Comparison of ENCODE assay signal across 13 cellular contexts in genomic region chr10:70191906-70192305, GRCh38. TPM values are rescaled to one million over a fixed set of nuclear protein-coding genes. Genes with fewer than 3 reads are reported as not detected.
DNase-seq lines count a peak whose midpoint lies in the region; ATAC-seq and TF ChIP-seq lines count a peak whose summit lies in the region.
"Had no signal": no experiment of that assay in that cellular context is flagged by ENCODE, and none has a peak within 500 bp of the region (broad histone marks: within the 10 kb centered on the region; RNA-seq: fewer than 3 reads in every experiment).

No MANE protein-coding gene starts in this region.

- POLR2A ChIA-PET in RWPE1 (lab: Yijun Ruan, JAX; ENCODE audit: low non-redundant PET) (no interaction called here), T-cell (lab: Charles Lee) (no interaction called here)

- DNase-seq in GM03348 (ENCODE audit: low spot score): peak; percentile 73
- DNase-seq in RWPE1 (ENCODE audit: low spot score): peak; percentile 55
- DNase-seq in fibroblast of the conjunctiva (ENCODE audit: low read depth): peak; percentile 89
- DNase-seq in stimulated activated effector memory CD8-positive, alpha-beta T cell treated with anti-CD3 and anti-CD28 coated beads, Interleukin-12 subunit alpha, Interleukin-12 subunit beta, amount 100 ng/mL, for 72 hours (ENCODE audit: low spot score in 2 of 2): no peak
- no peak for DNase-seq in T-cell
- DNase-seq in NCI-H1417 (lab: John Stamatoyannopoulos, UW): no peak
- DNase-seq: activated B cell treated with CpG ODN at 0.5 μM for 24 hours; heart right ventricle; NCI-H82; stimulated activated CD8-positive, alpha-beta memory T cell treated with anti-CD3 and anti-CD28 coated beads, Interleukin-4, amount 100 ng/mL, for 48 hours had no signal

- no peak overlapping the region for H3K27ac Mint-ChIP-seq in stimulated activated effector memory CD8-positive, alpha-beta T cell treated with anti-CD3 and anti-CD28 coated beads, Interleukin-12 subunit alpha, Interleukin-12 subunit beta, amount 100 ng/mL, for 72 hours
- no peak overlapping the region for H3K27ac Mint-ChIP-seq in T-cell
- H3K27ac Mint-ChIP-seq: activated B cell treated with CpG ODN at 0.5 μM for 24 hours; activated naive CD8-positive, alpha-beta T cell had no signal

- CTCF ChIA-PET in RWPE1 (lab: Yijun Ruan, JAX) (interaction anchor here (1.0 to 1.5 kb wide), 2 partner anchors 76 to 173 kb away, joined by 3 to 7 read pairs; no protein-coding TSS in a partner anchor), T-cell (lab: Charles Lee) (no interaction called here)

- no peaks in the 10 kb centered on the region for H3K27me3 Mint-ChIP-seq in T-cell
- H3K27me3 Mint-ChIP-seq: activated B cell treated with CpG ODN at 0.5 μM for 24 hours; activated naive CD8-positive, alpha-beta T cell had no signal

- no peak overlapping the region for H3K27ac ChIP-seq in RWPE1
- H3K27ac ChIP-seq: neutrophil had no signal

- H3K9me3 Mint-ChIP-seq in stimulated activated effector memory CD8-positive, alpha-beta T cell treated with anti-CD3 and anti-CD28 coated beads, Interleukin-12 subunit alpha, Interleukin-12 subunit beta, amount 100 ng/mL, for 72 hours: no peaks in the 10 kb centered on the region
- no peaks in the 10 kb centered on the region for H3K9me3 Mint-ChIP-seq in T-cell
- H3K9me3 Mint-ChIP-seq: activated B cell treated with CpG ODN at 0.5 μM for 24 hours had no signal

- TF ChIP-seq CTCF in RWPE1 (conservative IDR thresholded peaks at IDR 0.05; ENCODE audit: low read depth): no peak

- peaks cover 2% of the 10 kb centered on the region for H3K4me1 Mint-ChIP-seq in stimulated activated effector memory CD8-positive, alpha-beta T cell treated with anti-CD3 and anti-CD28 coated beads, Interleukin-12 subunit alpha, Interleukin-12 subunit beta, amount 100 ng/mL, for 72 hours
- H3K4me1 Mint-ChIP-seq in T-cell: peaks cover 1 to 4% (median 2%) of the 10 kb centered on the region in 3 donors
- H3K4me1 Mint-ChIP-seq: activated B cell treated with CpG ODN at 0.5 μM for 24 hours had no signal

- no peak overlapping the region for H3K4me3 Mint-ChIP-seq in stimulated activated effector memory CD8-positive, alpha-beta T cell treated with anti-CD3 and anti-CD28 coated beads, Interleukin-12 subunit alpha, Interleukin-12 subunit beta, amount 100 ng/mL, for 72 hours
- no peak overlapping the region for H3K4me3 Mint-ChIP-seq in T-cell
- H3K4me3 Mint-ChIP-seq: activated B cell treated with CpG ODN at 0.5 μM for 24 hours; activated naive CD8-positive, alpha-beta T cell had no signal

- H3K36me3 Mint-ChIP-seq in stimulated activated effector memory CD8-positive, alpha-beta T cell treated with anti-CD3 and anti-CD28 coated beads, Interleukin-12 subunit alpha, Interleukin-12 subunit beta, amount 100 ng/mL, for 72 hours: peaks cover 8% of the 10 kb centered on the region
- no peaks in the 10 kb centered on the region for H3K36me3 Mint-ChIP-seq in T-cell
- H3K36me3 Mint-ChIP-seq: activated naive CD8-positive, alpha-beta T cell had no signal

- ATAC-seq in stimulated activated effector memory CD8-positive, alpha-beta T cell treated with anti-CD3 and anti-CD28 coated beads, Interleukin-12 subunit alpha, Interleukin-12 subunit beta, amount 100 ng/mL, for 72 hours: peak; percentile 32
- ATAC-seq in HG03280 (IDR thresholded peaks at IDR 0.05; ENCODE audit: unreplicated experiment) (no peak), T-cell (replicated peaks in 1 of 4) (no peak)

RNA-seq across cellular contexts. Expression of gene SAR1A, which starts 21.6 kb away (rescaled TPM):
- total RNA-seq in T-cell: 100 to 1,000 TPM in 2 of 5 donors, 10 to 100 TPM in 3; 64.0 to 132 (median 82.3) TPM

RNA-seq across cellular contexts. Expression of gene PPA1, which starts 41.3 kb away (rescaled TPM):
- total RNA-seq in T-cell: 10 to 100 TPM; 56.7 to 78.4 (median 64.4) TPM

RNA-seq across cellular contexts. Expression of gene TYSND1, which starts 45.4 kb away (rescaled TPM):
- total RNA-seq in T-cell: 10 to 100 TPM; 18.3 to 41.0 (median 38.7) TPM

RNA-seq across cellular contexts. Expression of gene AIFM2, which starts 59.3 kb away (rescaled TPM):
- total RNA-seq in T-cell: 1 to 10 TPM; 3.2 to 5.8 (median 5.1) TPM

Comparison
In these comparisons a context has a peak if more than half of its experiments do, and no peak if none do; other contexts are left out.
1. DNase-seq: peak in GM03348 (single experiment), RWPE1 (single experiment) and fibroblast of the conjunctiva (single experiment); none in stimulated activated effector memory CD8-positive, alpha-beta T cell treated with anti-CD3 and anti-CD28 coated beads, Interleukin-12 subunit alpha, Interleukin-12 subunit beta, amount 100 ng/mL, for 72 hours (0 of 2), T-cell (0 of 34) and NCI-H1417 (0 of 3).